ENCODE assay signal across 1 cellular context in genomic region chr7:23218196-23218595, GRCh38.
TF ChIP-seq lines count a peak whose summit lies in the region.

No MANE protein-coding gene starts in this region.

TF ChIP-seq in GM12878, 131 proteins besides CTCF, POLR2A, EP300 and RAD21 (continued from another document):
- TF ChIP-seq ZBED1 (IDR thresholded peaks at IDR 0.05; ENCODE audit: borderline replicate concordance) (no peak), ATF3 (IDR thresholded peaks at IDR 0.05; ENCODE audit: borderline replicate concordance, extremely low read depth, low read depth, low read length) (no peak), SMAD5 (IDR thresholded peaks at IDR 0.05; ENCODE audit: low read depth) (no peak), ZBTB40 (IDR thresholded peaks at IDR 0.05; ENCODE audit: borderline replicate concordance) (no peak), CEBPB (IDR thresholded peaks at IDR 0.05; ENCODE audit: borderline replicate concordance in 1 of 2, low read depth in 2 of 2, low read length in 2 of 2) (no peak), SPI1 (IDR thresholded peaks at IDR 0.05; ENCODE audit: borderline replicate concordance, insufficient read depth, low read depth, low read length) (no peak), SMARCA5 (IDR thresholded peaks at IDR 0.05) (no peak), CREM (IDR thresholded peaks at IDR 0.05; ENCODE audit: low read depth) (no peak), WRNIP1 (IDR thresholded peaks at IDR 0.05; ENCODE audit: borderline replicate concordance, low read depth, low read length) (no peak), SREBF2 (IDR thresholded peaks at IDR 0.05; ENCODE audit: low read length) (no peak), KLF5 (IDR thresholded peaks at IDR 0.05; ENCODE audit: partially characterized antibody) (no peak)
- TF ChIP-seq, protein P1, sequence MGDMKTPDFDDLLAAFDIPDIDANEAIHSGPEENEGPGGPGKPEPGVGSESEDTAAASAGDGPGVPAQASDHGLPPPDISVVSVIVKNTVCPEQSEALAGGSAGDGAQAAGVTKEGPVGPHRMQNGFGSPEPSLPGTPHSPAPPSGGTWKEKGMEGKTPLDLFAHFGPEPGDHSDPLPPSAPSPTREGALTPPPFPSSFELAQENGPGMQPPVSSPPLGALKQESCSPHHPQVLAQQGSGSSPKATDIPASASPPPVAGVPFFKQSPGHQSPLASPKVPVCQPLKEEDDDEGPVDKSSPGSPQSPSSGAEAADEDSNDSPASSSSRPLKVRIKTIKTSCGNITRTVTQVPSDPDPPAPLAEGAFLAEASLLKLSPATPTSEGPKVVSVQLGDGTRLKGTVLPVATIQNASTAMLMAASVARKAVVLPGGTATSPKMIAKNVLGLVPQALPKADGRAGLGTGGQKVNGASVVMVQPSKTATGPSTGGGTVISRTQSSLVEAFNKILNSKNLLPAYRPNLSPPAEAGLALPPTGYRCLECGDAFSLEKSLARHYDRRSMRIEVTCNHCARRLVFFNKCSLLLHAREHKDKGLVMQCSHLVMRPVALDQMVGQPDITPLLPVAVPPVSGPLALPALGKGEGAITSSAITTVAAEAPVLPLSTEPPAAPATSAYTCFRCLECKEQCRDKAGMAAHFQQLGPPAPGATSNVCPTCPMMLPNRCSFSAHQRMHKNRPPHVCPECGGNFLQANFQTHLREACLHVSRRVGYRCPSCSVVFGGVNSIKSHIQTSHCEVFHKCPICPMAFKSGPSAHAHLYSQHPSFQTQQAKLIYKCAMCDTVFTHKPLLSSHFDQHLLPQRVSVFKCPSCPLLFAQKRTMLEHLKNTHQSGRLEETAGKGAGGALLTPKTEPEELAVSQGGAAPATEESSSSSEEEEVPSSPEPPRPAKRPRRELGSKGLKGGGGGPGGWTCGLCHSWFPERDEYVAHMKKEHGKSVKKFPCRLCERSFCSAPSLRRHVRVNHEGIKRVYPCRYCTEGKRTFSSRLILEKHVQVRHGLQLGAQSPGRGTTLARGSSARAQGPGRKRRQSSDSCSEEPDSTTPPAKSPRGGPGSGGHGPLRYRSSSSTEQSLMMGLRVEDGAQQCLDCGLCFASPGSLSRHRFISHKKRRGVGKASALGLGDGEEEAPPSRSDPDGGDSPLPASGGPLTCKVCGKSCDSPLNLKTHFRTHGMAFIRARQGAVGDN (IDR thresholded peaks at IDR 0.05), result no peak
- TF ChIP-seq, protein P2, sequence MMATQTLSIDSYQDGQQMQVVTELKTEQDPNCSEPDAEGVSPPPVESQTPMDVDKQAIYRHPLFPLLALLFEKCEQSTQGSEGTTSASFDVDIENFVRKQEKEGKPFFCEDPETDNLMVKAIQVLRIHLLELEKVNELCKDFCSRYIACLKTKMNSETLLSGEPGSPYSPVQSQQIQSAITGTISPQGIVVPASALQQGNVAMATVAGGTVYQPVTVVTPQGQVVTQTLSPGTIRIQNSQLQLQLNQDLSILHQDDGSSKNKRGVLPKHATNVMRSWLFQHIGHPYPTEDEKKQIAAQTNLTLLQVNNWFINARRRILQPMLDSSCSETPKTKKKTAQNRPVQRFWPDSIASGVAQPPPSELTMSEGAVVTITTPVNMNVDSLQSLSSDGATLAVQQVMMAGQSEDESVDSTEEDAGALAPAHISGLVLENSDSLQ (IDR thresholded peaks at IDR 0.05), result no peak
- TF ChIP-seq, protein P3, sequence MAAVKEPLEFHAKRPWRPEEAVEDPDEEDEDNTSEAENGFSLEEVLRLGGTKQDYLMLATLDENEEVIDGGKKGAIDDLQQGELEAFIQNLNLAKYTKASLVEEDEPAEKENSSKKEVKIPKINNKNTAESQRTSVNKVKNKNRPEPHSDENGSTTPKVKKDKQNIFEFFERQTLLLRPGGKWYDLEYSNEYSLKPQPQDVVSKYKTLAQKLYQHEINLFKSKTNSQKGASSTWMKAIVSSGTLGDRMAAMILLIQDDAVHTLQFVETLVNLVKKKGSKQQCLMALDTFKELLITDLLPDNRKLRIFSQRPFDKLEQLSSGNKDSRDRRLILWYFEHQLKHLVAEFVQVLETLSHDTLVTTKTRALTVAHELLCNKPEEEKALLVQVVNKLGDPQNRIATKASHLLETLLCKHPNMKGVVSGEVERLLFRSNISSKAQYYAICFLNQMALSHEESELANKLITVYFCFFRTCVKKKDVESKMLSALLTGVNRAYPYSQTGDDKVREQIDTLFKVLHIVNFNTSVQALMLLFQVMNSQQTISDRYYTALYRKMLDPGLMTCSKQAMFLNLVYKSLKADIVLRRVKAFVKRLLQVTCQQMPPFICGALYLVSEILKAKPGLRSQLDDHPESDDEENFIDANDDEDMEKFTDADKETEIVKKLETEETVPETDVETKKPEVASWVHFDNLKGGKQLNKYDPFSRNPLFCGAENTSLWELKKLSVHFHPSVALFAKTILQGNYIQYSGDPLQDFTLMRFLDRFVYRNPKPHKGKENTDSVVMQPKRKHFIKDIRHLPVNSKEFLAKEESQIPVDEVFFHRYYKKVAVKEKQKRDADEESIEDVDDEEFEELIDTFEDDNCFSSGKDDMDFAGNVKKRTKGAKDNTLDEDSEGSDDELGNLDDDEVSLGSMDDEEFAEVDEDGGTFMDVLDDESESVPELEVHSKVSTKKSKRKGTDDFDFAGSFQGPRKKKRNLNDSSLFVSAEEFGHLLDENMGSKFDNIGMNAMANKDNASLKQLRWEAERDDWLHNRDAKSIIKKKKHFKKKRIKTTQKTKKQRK (IDR thresholded peaks at IDR 0.05; ENCODE audit: low read depth, low read length), result no peak
- TF ChIP-seq, protein P4, sequence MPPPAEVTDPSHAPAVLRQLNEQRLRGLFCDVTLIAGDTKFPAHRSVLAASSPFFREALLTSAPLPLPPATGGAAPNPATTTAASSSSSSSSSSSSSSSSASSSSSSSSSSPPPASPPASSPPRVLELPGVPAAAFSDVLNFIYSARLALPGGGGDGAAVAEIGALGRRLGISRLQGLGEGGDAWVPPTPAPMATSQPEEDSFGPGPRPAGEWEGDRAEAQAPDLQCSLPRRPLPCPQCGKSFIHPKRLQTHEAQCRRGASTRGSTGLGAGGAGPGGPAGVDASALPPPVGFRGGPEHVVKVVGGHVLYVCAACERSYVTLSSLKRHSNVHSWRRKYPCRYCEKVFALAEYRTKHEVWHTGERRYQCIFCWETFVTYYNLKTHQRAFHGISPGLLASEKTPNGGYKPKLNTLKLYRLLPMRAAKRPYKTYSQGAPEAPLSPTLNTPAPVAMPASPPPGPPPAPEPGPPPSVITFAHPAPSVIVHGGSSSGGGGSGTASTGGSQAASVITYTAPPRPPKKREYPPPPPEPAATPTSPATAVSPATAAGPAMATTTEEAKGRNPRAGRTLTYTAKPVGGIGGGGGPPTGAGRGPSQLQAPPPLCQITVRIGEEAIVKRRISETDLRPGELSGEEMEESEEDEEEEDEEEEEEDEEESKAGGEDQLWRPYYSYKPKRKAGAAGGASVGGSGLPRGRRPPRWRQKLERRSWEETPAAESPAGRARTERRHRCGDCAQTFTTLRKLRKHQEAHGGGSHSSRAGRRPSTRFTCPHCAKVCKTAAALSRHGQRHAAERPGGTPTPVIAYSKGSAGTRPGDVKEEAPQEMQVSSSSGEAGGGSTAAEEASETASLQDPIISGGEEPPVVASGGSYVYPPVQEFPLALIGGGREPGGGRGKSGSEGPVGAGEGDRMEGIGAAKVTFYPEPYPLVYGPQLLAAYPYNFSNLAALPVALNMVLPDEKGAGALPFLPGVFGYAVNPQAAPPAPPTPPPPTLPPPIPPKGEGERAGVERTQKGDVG (CRISPR knock-in tag; IDR thresholded peaks at IDR 0.05), result no peak
TF ChIP-seq in GM12878: peak in this region for 0.
